ENCODE assay signal across 8 cellular contexts in genomic region chr2:176637134-176637496, GRCh38.
DNase-seq lines count a peak whose midpoint lies in the region; ATAC-seq and TF ChIP-seq lines count a peak whose summit lies in the region.

No MANE protein-coding gene starts in this region.

- H3K4me1 ChIP-seq in BE2C = no peaks in the 10 kb centered on the region
- 0 out of 2 replicates have a peak, but pooled peaks cover 5% of the 10 kb centered on the region for H3K4me1 ChIP-seq in HUES48 (ENCODE audit: control insufficient read depth, insufficient read depth, low read length)

- peaks cover 4% of the 10 kb centered on the region for H3K4me1 Mint-ChIP-seq in chondrocyte (ENCODE audit: low read depth)
- peaks cover 2 to 8% (median 6%) of the 10 kb centered on the region in 4 donors for H3K4me1 Mint-ChIP-seq in naive thymus-derived CD8-positive, alpha-beta T cell

- no peaks in the 10 kb centered on the region for H3K9me3 Mint-ChIP-seq in chondrocyte (ENCODE audit: low read depth)
- no peaks in the 10 kb centered on the region for H3K9me3 Mint-ChIP-seq in naive thymus-derived CD8-positive, alpha-beta T cell

- H3K9me3 ChIP-seq in BE2C = no peaks in the 10 kb centered on the region
- no peaks in the 10 kb centered on the region for H3K9me3 ChIP-seq in HUES48 (ENCODE audit: control insufficient read depth, insufficient read depth, low read length)

- peaks cover 62% of the 10 kb centered on the region for H3K27me3 Mint-ChIP-seq in chondrocyte (ENCODE audit: low read depth)
- H3K27me3 Mint-ChIP-seq in naive thymus-derived CD8-positive, alpha-beta T cell = peaks cover 34 to 62% (median 50%) of the 10 kb centered on the region in 5 donors

- H3K36me3 ChIP-seq in BE2C = no peaks in the 10 kb centered on the region
- H3K36me3 ChIP-seq in HUES48 (ENCODE audit: control insufficient read depth, insufficient read depth, low read length) = no peaks in the 10 kb centered on the region

- peak overlapping the region; percentile 66 for H3K4me3 ChIP-seq in BE2C (ENCODE audit: low read depth, low read length)
- peak overlapping the region; percentile 66 for H3K4me3 ChIP-seq in HUES48 (ENCODE audit: low read depth, low read length)

- H3K27me3 ChIP-seq in BE2C (no peaks in the 10 kb centered on the region), HUES48 (ENCODE audit: control insufficient read depth, insufficient read depth, low read length) (peaks cover 70% of the 10 kb centered on the region)

- POLR2A ChIA-PET in naive thymus-derived CD8-positive, alpha-beta T cell (lab: Charles Lee) = no interaction called here

- peak overlapping the region; percentile 41 for H3K4me3 Mint-ChIP-seq in chondrocyte (ENCODE audit: unreplicated experiment)
- H3K4me3 Mint-ChIP-seq in naive thymus-derived CD8-positive, alpha-beta T cell = peak overlapping the region; percentile 22 to 79 (median 54)

- no peak overlapping the region for H3K27ac ChIP-seq in HUES48 (ENCODE audit: low read depth, low read length)

- TF ChIP-seq CTCF in BE2C (IDR thresholded peaks at IDR 0.05; ENCODE audit: low read depth, low read length) = no peak
- TF ChIP-seq CTCF in chondrocyte (IDR thresholded peaks at IDR 0.05) = no peak

- H3K27ac Mint-ChIP-seq in chondrocyte (ENCODE audit: unreplicated experiment) = no peak overlapping the region
- no peak overlapping the region for H3K27ac Mint-ChIP-seq in naive thymus-derived CD8-positive, alpha-beta T cell

- ATAC-seq in naive thymus-derived CD8-positive, alpha-beta T cell = no peak
- ATAC-seq in GM18909 (IDR thresholded peaks at IDR 0.05; ENCODE audit: poor library complexity, unreplicated experiment) (no peak), GM21390 (IDR thresholded peaks at IDR 0.05; ENCODE audit: unreplicated experiment) (no peak)

- no peak for DNase-seq in BE2C
- no peak for DNase-seq in chondrocyte (ENCODE audit: low spot score)
- DNase-seq in naive thymus-derived CD8-positive, alpha-beta T cell = peak in 1 of 10 donors; percentile 12
- no peak for DNase-seq in 8988T
- no peak for DNase-seq in HuH-7.5 (ENCODE audit: low spot score)

- no peak overlapping the region for H3K9ac ChIP-seq in HUES48 (ENCODE audit: low read depth, low read length)

- H3K36me3 Mint-ChIP-seq in chondrocyte (ENCODE audit: low read depth) = peaks cover 1% of the 10 kb centered on the region
- no peaks in the 10 kb centered on the region for H3K36me3 Mint-ChIP-seq in naive thymus-derived CD8-positive, alpha-beta T cell
